In genomic region chr3:63951492-63951891, GRCh38 we compare ENCODE assay signal across 14 cellular contexts. TPM values are rescaled to one million over a fixed set of nuclear protein-coding genes. Genes with fewer than 3 reads are reported as not detected.
DNase-seq lines count a peak whose midpoint lies in the region; ATAC-seq lines count a peak whose summit lies in the region.
"Had no signal": no experiment of that assay in that cellular context is flagged by ENCODE, and none has a peak within 500 bp of the region (broad histone marks: within the 10 kb centered on the region; RNA-seq: fewer than 3 reads in every experiment).

No MANE protein-coding gene starts in this region.

- H3K4me3 Mint-ChIP-seq in T-cell, result peak overlapping the region; percentile 40 to 60 (median 50)
- H3K4me3 Mint-ChIP-seq in naive thymus-derived CD8-positive, alpha-beta T cell, result peak overlapping the region in 6 of 10 donors; percentile 15 to 47 (median 34)

- no peaks in the 10 kb centered on the region for H3K36me3 ChIP-seq in MG63

- no peaks in the 10 kb centered on the region for H3K9me3 ChIP-seq in MG63
- H3K9me3 ChIP-seq: sigmoid colon had no signal

- H3K4me3 ChIP-seq in MG63, result no peak overlapping the region
- H3K4me3 ChIP-seq: sigmoid colon had no signal

- POLR2A ChIA-PET in T-cell (lab: Charles Lee), result interaction anchor here (0.6 to 1.3 kb wide), 3 partner anchors 10 to 67 kb away, joined by 3 to 4 read pairs (median 4); no protein-coding TSS in a partner anchor
- POLR2A ChIA-PET in naive thymus-derived CD8-positive, alpha-beta T cell (lab: Charles Lee), result interaction anchor here (0.7 kb wide), 1 partner anchor 17 kb away, joined by 3 read pairs; no protein-coding TSS in a partner anchor

- peaks cover 27% of the 10 kb centered on the region for H3K36me3 Mint-ChIP-seq in T-cell
- H3K36me3 Mint-ChIP-seq in naive thymus-derived CD8-positive, alpha-beta T cell, result peaks cover 0 to 30% (median 3%) of the 10 kb centered on the region in 3 donors

- CTCF ChIA-PET in T-cell (lab: Charles Lee), result interaction anchor here (0.7 to 1.6 kb wide), 6 partner anchors 9 to 27 kb away, joined by 3 to 6 read pairs (median 4); no protein-coding TSS in a partner anchor

- H3K4me1 Mint-ChIP-seq in T-cell, result peaks cover 44 to 56% (median 56%) of the 10 kb centered on the region in 3 donors
- peaks cover 25 to 49% (median 43%) of the 10 kb centered on the region in 4 donors for H3K4me1 Mint-ChIP-seq in naive thymus-derived CD8-positive, alpha-beta T cell

- no peaks in the 10 kb centered on the region for H3K27me3 Mint-ChIP-seq in T-cell
- no peaks in the 10 kb centered on the region for H3K27me3 Mint-ChIP-seq in naive thymus-derived CD8-positive, alpha-beta T cell

- peak overlapping the region; percentile 74 to 83 for H3K27ac Mint-ChIP-seq in T-cell
- peak overlapping the region in 8 of 10 donors; percentile 9 to 72 (median 43) for H3K27ac Mint-ChIP-seq in naive thymus-derived CD8-positive, alpha-beta T cell

- H3K9me3 Mint-ChIP-seq in T-cell, result no peaks in the 10 kb centered on the region
- H3K9me3 Mint-ChIP-seq in naive thymus-derived CD8-positive, alpha-beta T cell, result no peaks in the 10 kb centered on the region

- no peaks in the 10 kb centered on the region for H3K27me3 ChIP-seq in MG63
- H3K27me3 ChIP-seq: sigmoid colon had no signal

- DNase-seq in T-cell, result no peak
- DNase-seq in naive thymus-derived CD8-positive, alpha-beta T cell, result no peak
- DNase-seq in stimulated activated naive CD4-positive, alpha-beta T cell treated with Interleukin-2 at 50 U/mL for 16 hours (lab: John Stamatoyannopoulos, UW), result no peak
- no peak for DNase-seq in NCI-H1694 (lab: John Stamatoyannopoulos, UW)
- DNase-seq in MG63, result no peak
- no peak for DNase-seq in stimulated activated CD8-positive, alpha-beta memory T cell treated with anti-CD3 and anti-CD28 coated beads, Interleukin-4, amount 100 ng/mL, for 48 hours
- DNase-seq: DMS53, sigmoid colon had no signal

- ATAC-seq in GM19035 (IDR thresholded peaks at IDR 0.05; ENCODE audit: unreplicated experiment) (peak; percentile 74), HG02610 (IDR thresholded peaks at IDR 0.05; ENCODE audit: unreplicated experiment) (peak; percentile 42), T-cell (replicated peaks in 1 of 4) (peak in 1 of 4 experiments; percentile 47)
- no peak for ATAC-seq in naive thymus-derived CD8-positive, alpha-beta T cell

RNA-seq across cellular contexts. Expression of gene SCAANT1, which starts 39.3 kb away (rescaled TPM):
- 1 to 10 TPM in 1 of 5 donors, not detected in 4; 5.7 TPM for total RNA-seq in T-cell
- total RNA-seq in naive thymus-derived CD8-positive, alpha-beta T cell, result 1 to 10 TPM in 1 of 2 experiments, not detected in 1; 2.9 TPM
- not detected for polyA plus RNA-seq in naive thymus-derived CD8-positive, alpha-beta T cell
- total RNA-seq in MG63 (2014; rRNA removed; shearing (Covaris generic); ENCODE audit: low replicate concordance), result not detected in 2 replicates
- total RNA-seq: glomerular endothelial cell; lung microvascular endothelial cell; M059J; sigmoid colon; T-helper 1 cell treated with Interleukin-12 subunit alpha and Interleukin-12 subunit beta and Interleukin-4 antibody, amounts not matched to agents 30 ng/mL and 1 ng/mL, for 36 hours had no signal
- polyA plus RNA-seq: sigmoid colon had no signal

Comparison
In these comparisons a context has a peak if more than half of its experiments do, and no peak if none do; other contexts are left out.
1. ATAC-seq: peak in GM19035 (single experiment) and HG02610 (single experiment); none in naive thymus-derived CD8-positive, alpha-beta T cell (0 of 2).